8 cellular contexts compared by ENCODE assay signal in genomic region chr3:69370156-69370944, GRCh38. TPM values are rescaled to one million over a fixed set of nuclear protein-coding genes. Genes with fewer than 3 reads are reported as not detected.
DNase-seq lines count a peak whose midpoint lies in the region; ATAC-seq and TF ChIP-seq lines count a peak whose summit lies in the region.

No MANE protein-coding gene starts in this region.

- peak overlapping the region in 1 of 2 donors; percentile 6 for H3K4me3 ChIP-seq in left lung
- H3K4me3 ChIP-seq in testis: no peak overlapping the region
- H3K4me3 ChIP-seq in effector memory CD4-positive, alpha-beta T cell (ENCODE audit: insufficient read depth, low read depth, low read length, poor library complexity, severe bottlenecking): no peak overlapping the region

- H3K9me3 ChIP-seq in left lung: no peaks in the 10 kb centered on the region
- no peaks in the 10 kb centered on the region for H3K9me3 ChIP-seq in testis
- no peaks in the 10 kb centered on the region for H3K9me3 ChIP-seq in effector memory CD4-positive, alpha-beta T cell (ENCODE audit: control insufficient read depth, low read length)

- H3K4me1 ChIP-seq in left lung: peaks cover 29 to 40% of the 10 kb centered on the region in 2 donors
- peaks cover 2% of the 10 kb centered on the region for H3K4me1 ChIP-seq in testis
- H3K4me1 ChIP-seq in effector memory CD4-positive, alpha-beta T cell (ENCODE audit: control insufficient read depth, insufficient read depth, low read length, poor library complexity, severe bottlenecking): no peaks in the 10 kb centered on the region

- H3K36me3 ChIP-seq in left lung (no peaks in the 10 kb centered on the region), testis (ENCODE audit: low read depth, missing control alignments) (no peaks in the 10 kb centered on the region)
- H3K36me3 ChIP-seq in effector memory CD4-positive, alpha-beta T cell (ENCODE audit: control insufficient read depth, insufficient read depth, low read length): no peaks in the 10 kb centered on the region

- WGBS in testis, 2 donors: 47 to 51% methylated on average over 17 of the region's 17 CpGs

- POLR2A ChIA-PET in activated CD4-positive, alpha-beta T cell treated with anti-CD3 and anti-CD28 coated beads for 36 hours (lab: Charles Lee): no interaction called here

- H3K4me1 Mint-ChIP-seq in activated CD4-positive, alpha-beta T cell treated with anti-CD3 and anti-CD28 coated beads for 36 hours: peaks cover 30% of the 10 kb centered on the region

- intact Hi-C loops in activated CD4-positive, alpha-beta T cell treated with anti-CD3 and anti-CD28 coated beads for 36 hours (cut with DNase I, micrococcal nuclease): no loop called here
- intact Hi-C loops in left lung (cut with DNase I) (no loop called here), testis (cut with DNase I; ENCODE audit: low total_unique reads) (no loop called here)

- no peak for TF ChIP-seq POLR2A in testis (IDR thresholded peaks at IDR 0.05)

- CTCF ChIA-PET in activated CD4-positive, alpha-beta T cell treated with anti-CD3 and anti-CD28 coated beads for 36 hours (lab: Charles Lee): interaction anchor here (0.6 to 1.2 kb wide), 6 partner anchors 44 to 252 kb away, joined by 3 to 4 read pairs (median 3); no protein-coding TSS in a partner anchor

- TF ChIP-seq CTCF in left lung (IDR thresholded peaks at IDR 0.05) (no peak), testis (IDR thresholded peaks at IDR 0.05) (no peak)

- H3K9me3 Mint-ChIP-seq in activated CD4-positive, alpha-beta T cell treated with anti-CD3 and anti-CD28 coated beads for 36 hours (ENCODE audit: low read depth): no peaks in the 10 kb centered on the region

- no peaks in the 10 kb centered on the region for H3K27me3 ChIP-seq in left lung
- no peaks in the 10 kb centered on the region for H3K27me3 ChIP-seq in testis
- no peaks in the 10 kb centered on the region for H3K27me3 ChIP-seq in effector memory CD4-positive, alpha-beta T cell (replicated peaks; ENCODE audit: control insufficient read depth, insufficient read depth, low read length, poor library complexity, severe bottlenecking)

- DNase-seq in activated CD4-positive, alpha-beta T cell treated with anti-CD3 and anti-CD28 coated beads for 36 hours: peak; percentile 45
- DNase-seq in activated CD4-positive, alpha-beta T cell treated with anti-CD3 and anti-CD28 coated beads, Interleukin-2, amount 50 U/mL, for 4 hours: no peak
- DNase-seq in astrocyte of the hippocampus (ENCODE audit: low read depth, low spot score) (peak; percentile 21), left lung (peak; percentile 88 to 90), testis (peak; percentile 33)
- no peak for DNase-seq in central memory CD4-positive, alpha-beta T cell
- no peak for DNase-seq in effector memory CD4-positive, alpha-beta T cell

- peaks cover 6% of the 10 kb centered on the region for H3K27me3 Mint-ChIP-seq in activated CD4-positive, alpha-beta T cell treated with anti-CD3 and anti-CD28 coated beads for 36 hours

- ATAC-seq in activated CD4-positive, alpha-beta T cell treated with anti-CD3 and anti-CD28 coated beads for 36 hours: peak; percentile 19
- ATAC-seq in left lung (peak; percentile 89), GM18909 (IDR thresholded peaks at IDR 0.05; ENCODE audit: poor library complexity, unreplicated experiment) (no peak)

- no peak overlapping the region for H3K4me3 Mint-ChIP-seq in activated CD4-positive, alpha-beta T cell treated with anti-CD3 and anti-CD28 coated beads for 36 hours

- H3K36me3 Mint-ChIP-seq in activated CD4-positive, alpha-beta T cell treated with anti-CD3 and anti-CD28 coated beads for 36 hours (ENCODE audit: low read depth): no peaks in the 10 kb centered on the region

- peak overlapping the region; percentile 69 to 73 for H3K27ac ChIP-seq in left lung
- H3K27ac ChIP-seq in testis: no peak overlapping the region
- no peak overlapping the region for H3K27ac ChIP-seq in effector memory CD4-positive, alpha-beta T cell (ENCODE audit: insufficient read depth, low read length, poor library complexity, severe bottlenecking)

- H3K27ac Mint-ChIP-seq in activated CD4-positive, alpha-beta T cell treated with anti-CD3 and anti-CD28 coated beads for 36 hours: no peak overlapping the region

RNA-seq across cellular contexts. Expression of gene FRMD4B, which starts 15.5 kb away (rescaled TPM):
- total RNA-seq in activated CD4-positive, alpha-beta T cell treated with anti-CD3 and anti-CD28 coated beads for 36 hours: 1 to 10 TPM; 8.0 to 8.3 TPM
- total RNA-seq in left lung (10 to 100 TPM; 49.0 to 70.6 TPM), testis (10 to 100 TPM; 13.7 to 17.8 TPM)
- 10.2 TPM for polyA plus RNA-seq in testis (ENCODE audit: insufficient read depth, low read depth, low replicate concordance)

Comparison
In these comparisons a context has a peak if more than half of its experiments do, and no peak if none do; other contexts are left out.
1. DNase-seq: peak in activated CD4-positive, alpha-beta T cell treated with anti-CD3 and anti-CD28 coated beads for 36 hours (single experiment), astrocyte of the hippocampus (single experiment), left lung (2 of 2) and testis (single experiment); none in activated CD4-positive, alpha-beta T cell treated with anti-CD3 and anti-CD28 coated beads, Interleukin-2, amount 50 U/mL, for 4 hours (0 of 2), central memory CD4-positive, alpha-beta T cell (single experiment) and effector memory CD4-positive, alpha-beta T cell (0 of 3).
2. H3K27ac ChIP-seq: peak in left lung (2 of 2); none in testis (0 of 2) and effector memory CD4-positive, alpha-beta T cell (single experiment).